ENCODE assay signal across 8 cellular contexts in genomic region chr7:88218836-88219605, GRCh38. TPM values are rescaled to one million over a fixed set of nuclear protein-coding genes. Genes with fewer than 3 reads are reported as not detected.
A peak's percentile ranks its signal among the peaks of the same experiment; 100 is the strongest.
DNase-seq lines count a peak whose midpoint lies in the region; ATAC-seq and TF ChIP-seq lines count a peak whose summit lies in the region.

No MANE protein-coding gene starts in this region.

- peaks cover 7% of the 10 kb centered on the region for H3K4me1 Mint-ChIP-seq in Caco-2 (ENCODE audit: low read depth, unreplicated experiment)

- POLR2A ChIA-PET in Caco-2 (lab: Charles Lee) = no interaction called here
- POLR2A ChIA-PET in Panc1 (lab: Charles Lee) = interaction anchor here (0.6 kb wide), 2 partner anchors 89 to 770 kb away, joined by 3 to 6 read pairs; no protein-coding TSS in a partner anchor

- no TSS peak for BruUV-seq in Caco-2 (replicated peaks; lab: Mats Ljungman, UMichigan)
- BruUV-seq in Panc1 (replicated peaks; lab: Mats Ljungman, UMichigan) = no TSS peak

- in situ Hi-C loops in Panc1 (cut with HindIII; ENCODE audit: low pct_unique_long_range_greater_than_20kb, low sequenced_read_pairs) = no loop called here

- H2AFZ ChIP-seq in osteoblast (ENCODE audit: low read length) = peak overlapping the region; percentile 67

- peaks cover 11% of the 10 kb centered on the region for H3K36me3 Mint-ChIP-seq in Caco-2 (ENCODE audit: insufficient read depth, unreplicated experiment)
- peaks cover 23 to 39% of the 10 kb centered on the region in 2 donors for H3K36me3 Mint-ChIP-seq in activated naive CD4-positive, alpha-beta T cell treated with anti-CD3 and anti-CD28 coated beads, Interleukin-2, amount 50 U/mL, for 72 hours

- peak overlapping the region; percentile 75 for H3K4me3 Mint-ChIP-seq in Caco-2 (ENCODE audit: unreplicated experiment)

- no peaks in the 10 kb centered on the region for H3K9me3 Mint-ChIP-seq in Caco-2 (ENCODE audit: unreplicated experiment)
- no peaks in the 10 kb centered on the region for H3K9me3 Mint-ChIP-seq in activated naive CD4-positive, alpha-beta T cell treated with anti-CD3 and anti-CD28 coated beads, Interleukin-2, amount 50 U/mL, for 72 hours

- H3K4me2 ChIP-seq in osteoblast (ENCODE audit: insufficient read depth, low read length) = peak overlapping the region; percentile 99

- H3K4me1 ChIP-seq in Caco-2 (peaks cover 20% of the 10 kb centered on the region; the same call in 1 of the 2 replicates), Panc1 (ENCODE audit: control insufficient read depth, insufficient read depth, low read length) (peaks cover 13% of the 10 kb centered on the region), osteoblast (ENCODE audit: insufficient read depth, low read length) (peaks cover 14% of the 10 kb centered on the region)

- peaks cover 43% of the 10 kb centered on the region for H3K79me2 ChIP-seq in osteoblast (ENCODE audit: insufficient read depth, low read length)

- H3K27ac ChIP-seq in Panc1 (ENCODE audit: low read length) (peak overlapping the region; percentile 89), osteoblast (ENCODE audit: low read depth, low read length) (peak overlapping the region; percentile 97)

- H3K9me3 ChIP-seq in Caco-2 (no peaks in the 10 kb centered on the region), Panc1 (ENCODE audit: control insufficient read depth, insufficient read depth, low read depth, low read length) (no peaks in the 10 kb centered on the region), osteoblast (ENCODE audit: low read depth, low read length) (no peaks in the 10 kb centered on the region)

- H3K4me3 ChIP-seq in Caco-2 (ENCODE audit: low read depth, low read length) (peak overlapping the region; percentile 93), Panc1 (ENCODE audit: low read depth in 2 of 2, low read length in 2 of 2) (peak overlapping the region; percentile 89 to 93), osteoblast (ENCODE audit: insufficient read depth, low read length) (peak overlapping the region; percentile 88)

- H3K27me3 Mint-ChIP-seq in Caco-2 (ENCODE audit: insufficient read depth, unreplicated experiment) = no peaks in the 10 kb centered on the region

- H3K27ac Mint-ChIP-seq in Caco-2 (ENCODE audit: unreplicated experiment) = peak overlapping the region; percentile 78
- peak overlapping the region; percentile 93 to 96 for H3K27ac Mint-ChIP-seq in activated naive CD4-positive, alpha-beta T cell treated with anti-CD3 and anti-CD28 coated beads, Interleukin-2, amount 50 U/mL, for 72 hours

- CTCF ChIA-PET in Caco-2 (lab: Charles Lee) (no interaction called here), Panc1 (lab: Charles Lee) (no interaction called here)

- DNase-seq in Caco-2 (peak in 1 of 2 experiments; percentile 29), Panc1 (ENCODE audit: low read depth, low spot score) (no peak), glomerular visceral epithelial cell (ENCODE audit: extremely low spot score) (peak; percentile 60), osteoblast (ENCODE audit: insufficient read length, low spot score, missing footprints) (peak; percentile 86), SW 1271 (lab: John Stamatoyannopoulos, UW) (no peak)
- DNase-seq in activated naive CD4-positive, alpha-beta T cell treated with anti-CD3 and anti-CD28 coated beads, Interleukin-2, amount 50 U/mL, for 72 hours (ENCODE audit: low spot score in 2 of 2) = peak; percentile 19 to 56

- peak; percentile 30 for ATAC-seq in GM19452 (IDR thresholded peaks at IDR 0.05; ENCODE audit: unreplicated experiment)
- ATAC-seq in HG03520 (IDR thresholded peaks at IDR 0.05; ENCODE audit: unreplicated experiment) = peak; percentile 24
- ATAC-seq in Panc1 = peak; percentile 19
- peak in 1 of 2 donors; percentile 35 for ATAC-seq in activated naive CD4-positive, alpha-beta T cell treated with anti-CD3 and anti-CD28 coated beads, Interleukin-2, amount 50 U/mL, for 72 hours

- TF ChIP-seq CTCF in Caco-2 (IDR thresholded peaks at IDR 0.05; ENCODE audit: insufficient read depth in 1 of 2, low read depth in 1 of 2, low read length in 1 of 2, severe bottlenecking in 1 of 2, unreplicated experiment in 1 of 2) (no peak), Panc1 (IDR thresholded peaks at IDR 0.05) (no peak), osteoblast (IDR thresholded peaks at IDR 0.05; ENCODE audit: extremely low read depth, low read depth, low read length) (no peak)

- intact Hi-C loops in Caco-2 (cut with micrococcal nuclease; ENCODE audit: unreplicated experiment) (loop anchor here (1.0 kb wide), 1 partner anchor 8 kb away; no protein-coding TSS in a partner anchor), Panc1 (cut with micrococcal nuclease; ENCODE audit: unreplicated experiment) (no loop called here)

- peaks cover 4% of the 10 kb centered on the region for H3K36me3 ChIP-seq in Caco-2 (ENCODE audit: control insufficient read depth, insufficient read depth, low read length)
- peaks cover 13% of the 10 kb centered on the region for H3K36me3 ChIP-seq in Panc1 (ENCODE audit: control insufficient read depth, insufficient read depth, low read length)
- peaks cover 21% of the 10 kb centered on the region for H3K36me3 ChIP-seq in osteoblast (ENCODE audit: insufficient read depth, low read length)

- peaks cover 22% of the 10 kb centered on the region for H4K20me1 ChIP-seq in osteoblast (ENCODE audit: insufficient read depth, low read length)

- no peaks in the 10 kb centered on the region for H3K27me3 ChIP-seq in Caco-2 (replicated peaks; ENCODE audit: control insufficient read depth, insufficient read depth, low read length)
- H3K27me3 ChIP-seq in Panc1 (ENCODE audit: control insufficient read depth, insufficient read depth, low read length) = no peaks in the 10 kb centered on the region
- no peaks in the 10 kb centered on the region for H3K27me3 ChIP-seq in osteoblast (ENCODE audit: insufficient read depth, low read length)

RNA-seq across cellular contexts. Expression of gene SRI, which starts 0.8 kb away (rescaled TPM):
- total RNA-seq in Caco-2 (2022) (93.1 and 103 TPM in 2 replicates), Panc1 (2021; ENCODE audit: unreplicated experiment) (138 TPM), osteoblast (66.3 and 77.1 TPM in 2 replicates)
- polyA plus RNA-seq in Panc1 (2012; ENCODE audit: insufficient read length) = 161 TPM
- 100 to 1,000 TPM; 101 to 194 TPM for total RNA-seq in activated naive CD4-positive, alpha-beta T cell treated with anti-CD3 and anti-CD28 coated beads, Interleukin-2, amount 50 U/mL, for 72 hours

Comparison
In these comparisons a context has a peak if more than half of its experiments do, and no peak if none do; other contexts are left out.
1. DNase-seq: peak in activated naive CD4-positive, alpha-beta T cell treated with anti-CD3 and anti-CD28 coated beads, Interleukin-2, amount 50 U/mL, for 72 hours (2 of 2), glomerular visceral epithelial cell (single experiment) and osteoblast (single experiment); none in Panc1 (single experiment) and SW 1271 (0 of 2).
2. Peak in every context shown above with its lines, with median percentiles within 50 percentile points of each other: H3K4me3 ChIP-seq.